ENCODE assay signal across 19 cellular contexts in the genomic region with DNA sequence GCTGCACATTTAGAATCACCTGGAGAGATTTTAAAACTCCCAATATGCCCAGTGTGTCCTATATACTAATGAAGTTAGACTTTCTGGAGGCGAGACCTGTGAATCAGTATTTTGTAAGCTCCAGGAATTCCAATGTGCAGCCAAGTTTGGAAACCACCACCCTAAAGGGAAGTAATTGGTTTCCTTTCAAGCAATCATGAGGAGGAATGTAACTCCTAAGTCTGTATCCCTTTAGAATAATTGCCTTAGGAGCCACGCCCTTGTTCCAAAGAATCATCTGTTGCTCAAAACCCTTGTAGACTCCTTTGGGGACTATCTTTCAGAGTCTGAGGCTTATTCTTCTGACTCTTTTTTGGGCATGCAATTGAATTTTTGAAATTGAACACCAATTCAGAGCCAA.
DNase-seq lines count a peak whose midpoint lies in the region; ATAC-seq, FAIRE-seq and TF ChIP-seq lines count a peak whose summit lies in the region.
"Had no signal": no experiment of that assay in that cellular context is flagged by ENCODE, and none has a peak within 500 bp of the region (broad histone marks: within the 10 kb centered on the region; RNA-seq: fewer than 3 reads in every experiment).

No MANE protein-coding gene starts in this region.

- H3K4me3 ChIP-seq in A673 (ENCODE audit: low read depth, low read length, poor library complexity, severe bottlenecking): no peak overlapping the region
- no peak overlapping the region for H3K4me3 ChIP-seq in gastroesophageal sphincter
- no peak overlapping the region for H3K4me3 ChIP-seq in kidney (ENCODE audit: low read length in 2 of 2)
- H3K4me3 ChIP-seq: A549, GM23248, HAP-1 had no signal

- POLR2A ChIA-PET in A673 (lab: Charles Lee; ENCODE audit: low non-redundant PET): no interaction called here
- POLR2A ChIA-PET in T-cell (lab: Charles Lee): no interaction called here

- no TSS peak for BruUV-seq in A673 (replicated peaks; lab: Mats Ljungman, UMichigan)

- TF ChIP-seq EP300 in gastroesophageal sphincter (IDR thresholded peaks at IDR 0.05): no peak

- H3K4me1 Mint-ChIP-seq in T-cell: no peaks in the 10 kb centered on the region
- H3K4me1 Mint-ChIP-seq: B cell; CD14-positive monocyte; CD4-positive, alpha-beta memory T cell had no signal

- H3K4me3 Mint-ChIP-seq in T-cell: no peak overlapping the region
- H3K4me3 Mint-ChIP-seq: B cell; CD14-positive monocyte; CD4-positive, alpha-beta memory T cell had no signal

- no peaks in the 10 kb centered on the region for H3K36me3 Mint-ChIP-seq in T-cell
- H3K36me3 Mint-ChIP-seq: CD14-positive monocyte; CD4-positive, alpha-beta memory T cell had no signal

- TF ChIP-seq CTCF in A673 (conservative IDR thresholded peaks at IDR 0.05; ENCODE audit: low read depth, low read length) (no peak), gastroesophageal sphincter (IDR thresholded peaks at IDR 0.05) (no peak), kidney (IDR thresholded peaks at IDR 0.05; ENCODE audit: borderline replicate concordance, extremely low read depth, insufficient read depth) (no peak)

- CTCF ChIA-PET in A673 (lab: Charles Lee): no interaction called here
- CTCF ChIA-PET in T-cell (lab: Charles Lee): no interaction called here

- no peaks in the 10 kb centered on the region for H3K27me3 ChIP-seq in A673 (replicated peaks; ENCODE audit: insufficient read depth, low read depth, low read length, poor library complexity)
- no peaks in the 10 kb centered on the region for H3K27me3 ChIP-seq in gastroesophageal sphincter

- H3K27ac ChIP-seq in A673 (ENCODE audit: low read depth, low read length, poor library complexity, severe bottlenecking) (no peak overlapping the region), gastroesophageal sphincter (no peak overlapping the region), kidney (ENCODE audit: low read depth in 2 of 2, low read length in 2 of 2) (no peak overlapping the region)
- H3K27ac ChIP-seq: 22Rv1, A549, GM23248, HL-60, KMS-11 had no signal

- intact Hi-C loops in A673 (cut with micrococcal nuclease; ENCODE audit: unreplicated experiment): no loop called here
- intact Hi-C loops in sciatic nerve (cut with DNase I): no loop called here
- intact Hi-C loops in kidney (cut with DNase I): no loop called here

- FAIRE-seq in kidney (lab: Jason Lieb, UNC): no peak
- FAIRE-seq: A549 had no signal

- no peak for TF ChIP-seq POLR2A in gastroesophageal sphincter (IDR thresholded peaks at IDR 0.05)

- no peaks in the 10 kb centered on the region for H3K4me1 ChIP-seq in A673 (ENCODE audit: insufficient read depth, low read length, poor library complexity, severe bottlenecking)
- no peaks in the 10 kb centered on the region for H3K4me1 ChIP-seq in gastroesophageal sphincter
- H3K4me1 ChIP-seq in kidney (ENCODE audit: control insufficient read depth in 1 of 2, insufficient read depth in 1 of 2, low read depth in 1 of 2, low read length in 2 of 2): no peaks in the 10 kb centered on the region
- H3K4me1 ChIP-seq: A549, HAP-1 had no signal

- H3K9ac ChIP-seq in kidney (ENCODE audit: low read length in 2 of 2): no peak overlapping the region
- H3K9ac ChIP-seq: GM23248, KMS-11 had no signal

- H3K9me3 ChIP-seq in A673 (ENCODE audit: low read depth, low read length, poor library complexity, severe bottlenecking): no peaks in the 10 kb centered on the region
- no peaks in the 10 kb centered on the region for H3K9me3 ChIP-seq in gastroesophageal sphincter
- no peaks in the 10 kb centered on the region for H3K9me3 ChIP-seq in kidney (ENCODE audit: control insufficient read depth in 1 of 2, low read length in 2 of 2)
- H3K9me3 ChIP-seq: A549, HAP-1 had no signal

- ATAC-seq in gastroesophageal sphincter (peak; percentile 67), sciatic nerve (peak; percentile 79), T-cell (replicated peaks in 1 of 4) (no peak)
- ATAC-seq: A549 had no signal

- H3K27ac Mint-ChIP-seq in T-cell: no peak overlapping the region
- H3K27ac Mint-ChIP-seq: B cell; CD14-positive monocyte; CD4-positive, alpha-beta memory T cell had no signal

- WGBS in gastroesophageal sphincter (ENCODE audit: low coverage in 1 of 2), 2 donors: 58 to 82% methylated on average over 2 of the region's 2 CpGs

- H3K9me3 Mint-ChIP-seq in T-cell: peaks cover 3 to 16% (median 10%) of the 10 kb centered on the region in 3 donors

- H3K36me3 ChIP-seq in A673 (ENCODE audit: insufficient read depth, low read length, poor library complexity, severe bottlenecking): no peaks in the 10 kb centered on the region
- no peaks in the 10 kb centered on the region for H3K36me3 ChIP-seq in gastroesophageal sphincter
- H3K36me3 ChIP-seq in kidney (ENCODE audit: control insufficient read depth in 1 of 2, insufficient read depth in 2 of 2, low read length in 2 of 2): no peaks in the 10 kb centered on the region
- H3K36me3 ChIP-seq: HAP-1 had no signal

- DNase-seq in A673 (ENCODE audit: low spot score) (peak; percentile 21), Daoy (ENCODE audit: low read depth) (peak; percentile 28), sciatic nerve (ENCODE audit: low spot score) (no peak), NCI-H510A treated with DMSO at 0.1 percent for 48 hours (lab: John Stamatoyannopoulos, UW) (no peak), kidney (no peak), T-cell (no peak)
- DNase-seq: CD4-positive, alpha-beta memory T cell; DMS153; DMS79; GF-D8; GM23248 had no signal

- no peaks in the 10 kb centered on the region for H3K27me3 Mint-ChIP-seq in T-cell
- H3K27me3 Mint-ChIP-seq: B cell had no signal

Comparison
In these comparisons a context has a peak if more than half of its experiments do, and no peak if none do; other contexts are left out.
1. DNase-seq: peak in A673 (single experiment) and Daoy (single experiment); none in sciatic nerve (single experiment), NCI-H510A treated with DMSO at 0.1 percent for 48 hours (single experiment), kidney (single experiment) and T-cell (0 of 34).
2. ATAC-seq: peak in gastroesophageal sphincter (single experiment) and sciatic nerve (single experiment); none in T-cell (0 of 4).